28 cellular contexts compared by ENCODE assay signal in genomic region chr16:12381662-12382061, GRCh38.
"Had no signal": no experiment of that assay in that cellular context is flagged by ENCODE, and none has a peak within 500 bp of the region (broad histone marks: within the 10 kb centered on the region; RNA-seq: fewer than 3 reads in every experiment).

No MANE protein-coding gene starts in this region.

- FAIRE-seq: urothelium cell line had no signal

- H3K27ac ChIP-seq: stomach, suprapubic skin, testis, thoracic aorta, thyroid gland, tibial artery, tibial nerve, transverse colon, upper lobe of left lung, upper lobe of right lung, uterus, vagina had no signal

- H3K27me3 Mint-ChIP-seq: stimulated activated memory B cell treated with anti-CD40 and anti-IgM and Interleukin-4, amounts not matched to agents 10 μg/mL and 1 μg/mL and 100 μg/mL, for 72 hours; stimulated activated naive CD8-positive, alpha-beta T cell treated with anti-CD3 and anti-CD28 coated beads, Interleukin-15, amount 100 ng/mL, for 72 hours; stimulated activated naive CD8-positive, alpha-beta T cell treated with anti-CD3 and anti-CD28 coated beads, Interleukin-15, Interleukin-2, amounts not matched to agents 100 ng/mL and 50 ng/mL, for 24 hours; type B pancreatic cell had no signal

- H3K9me3 Mint-ChIP-seq: stimulated activated effector memory CD8-positive, alpha-beta T cell treated with anti-CD3 and anti-CD28 coated beads, Interleukin-12 subunit alpha, Interleukin-12 subunit beta, amount 100 ng/mL, for 72 hours; stimulated activated naive CD8-positive, alpha-beta T cell treated with anti-CD3 and anti-CD28 coated beads, Interleukin-15, Interleukin-2, amounts not matched to agents 100 ng/mL and 50 ng/mL, for 24 hours; type B pancreatic cell had no signal

- H3K9me3 ChIP-seq: stomach, suprapubic skin, testis, thoracic aorta, thyroid gland, tibial artery, tibial nerve, transverse colon, upper lobe of left lung, upper lobe of right lung, uterus, vagina had no signal

- H3K4me3 Mint-ChIP-seq: stimulated activated effector memory CD8-positive, alpha-beta T cell treated with anti-CD3 and anti-CD28 coated beads, Interleukin-12 subunit alpha, Interleukin-12 subunit beta, amount 100 ng/mL, for 72 hours; stimulated activated memory B cell treated with anti-CD40 and anti-IgM and Interleukin-4, amounts not matched to agents 10 μg/mL and 1 μg/mL and 100 μg/mL, for 72 hours; stimulated activated naive CD8-positive, alpha-beta T cell treated with anti-CD3 and anti-CD28 coated beads, Interleukin-15, amount 100 ng/mL, for 72 hours; stimulated activated naive CD8-positive, alpha-beta T cell treated with anti-CD3 and anti-CD28 coated beads, Interleukin-15, Interleukin-2, amounts not matched to agents 100 ng/mL and 50 ng/mL, for 24 hours; type B pancreatic cell had no signal

- H3K4me1 ChIP-seq: transverse colon, upper lobe of left lung, upper lobe of right lung, uterus had no signal

- ATAC-seq: stimulated activated effector memory CD8-positive, alpha-beta T cell treated with anti-CD3 and anti-CD28 coated beads, Interleukin-12 subunit alpha, Interleukin-12 subunit beta, amount 100 ng/mL, for 72 hours; stimulated activated memory B cell treated with anti-CD40 and anti-IgM and Interleukin-4, amounts not matched to agents 10 μg/mL and 1 μg/mL and 100 μg/mL, for 72 hours; stimulated activated naive CD8-positive, alpha-beta T cell treated with anti-CD3 and anti-CD28 coated beads, Interleukin-15, Interleukin-2, amounts not matched to agents 100 U/mL and 50 U/mL, for 24 hours; upper lobe of right lung had no signal

- H3K27ac Mint-ChIP-seq: stimulated activated effector memory CD8-positive, alpha-beta T cell treated with anti-CD3 and anti-CD28 coated beads, Interleukin-12 subunit alpha, Interleukin-12 subunit beta, amount 100 ng/mL, for 72 hours; stimulated activated memory B cell treated with anti-CD40 and anti-IgM and Interleukin-4, amounts not matched to agents 10 μg/mL and 1 μg/mL and 100 μg/mL, for 72 hours; stimulated activated naive CD8-positive, alpha-beta T cell treated with anti-CD3 and anti-CD28 coated beads, Interleukin-15, amount 100 ng/mL, for 72 hours; stimulated activated naive CD8-positive, alpha-beta T cell treated with anti-CD3 and anti-CD28 coated beads, Interleukin-15, Interleukin-2, amounts not matched to agents 100 ng/mL and 50 ng/mL, for 24 hours; type B pancreatic cell had no signal

- H3K36me3 ChIP-seq: stomach, suprapubic skin, thoracic aorta, thyroid gland, tibial artery, tibial nerve, transverse colon, upper lobe of left lung, upper lobe of right lung, uterus, vagina had no signal

- H3K27me3 ChIP-seq: stomach, suprapubic skin, testis, thyroid gland, tibial artery, tibial nerve, transverse colon, upper lobe of left lung, upper lobe of right lung, uterus, vagina had no signal

- H3K36me3 Mint-ChIP-seq: stimulated activated effector memory CD8-positive, alpha-beta T cell treated with anti-CD3 and anti-CD28 coated beads, Interleukin-12 subunit alpha, Interleukin-12 subunit beta, amount 100 ng/mL, for 72 hours; type B pancreatic cell had no signal

- DNase-seq: stimulated activated CD4-positive, alpha-beta T cell treated with anti-CD3 and anti-CD28 coated beads, Interleukin-2, amount 100 ng/mL, for 48 hours; stimulated activated CD4-positive, alpha-beta T cell treated with anti-CD3 and anti-CD28 coated beads, Interleukin-4, amount 100 ng/mL, for 1 hour; stimulated activated CD4-positive, alpha-beta T cell treated with anti-CD3 and anti-CD28 coated beads, Interleukin-4, amount 100 ng/mL, for 24 hours; stimulated activated CD4-positive, alpha-beta T cell treated with anti-CD3 and anti-CD28 coated beads, Interleukin-4, amount 100 ng/mL, for 4 hours; stimulated activated CD8-positive, alpha-beta memory T cell treated with anti-CD3 and anti-CD28 coated beads, Interleukin-4, amount 100 ng/mL, for 48 hours; stimulated activated naive CD4-positive, alpha-beta T cell; stimulated activated naive CD4-positive, alpha-beta T cell treated with Interleukin-2 at 50 U/mL for 16 hours; stimulated activated naive CD8-positive, alpha-beta T cell treated with anti-CD3 and anti-CD28 coated beads, Interleukin-15, amount 100 ng/mL, for 72 hours; stimulated activated naive CD8-positive, alpha-beta T cell treated with anti-CD3 and anti-CD28 coated beads, Interleukin-15, Interleukin-2, amounts not matched to agents 100 U/mL and 50 U/mL, for 24 hours; stomach; substantia nigra; testis; thyroid gland; tibial artery; transverse colon; trophoblast cell; upper lobe of left lung; upper lobe of right lung; uterus had no signal

- H3K4me3 ChIP-seq: stomach, suprapubic skin, testis, thoracic aorta, thyroid gland, tibial artery, tibial nerve, transverse colon, upper lobe of left lung, upper lobe of right lung, uterus, vagina had no signal

- H3K4me1 Mint-ChIP-seq: stimulated activated effector memory CD8-positive, alpha-beta T cell treated with anti-CD3 and anti-CD28 coated beads, Interleukin-12 subunit alpha, Interleukin-12 subunit beta, amount 100 ng/mL, for 72 hours had no signal
